3 cellular contexts compared by ENCODE assay signal in genomic region chr6:28171271-28171670, GRCh38.
"Had no signal": no experiment of that assay in that cellular context is flagged by ENCODE, and none has a peak within 500 bp of the region (broad histone marks: within the 10 kb centered on the region; RNA-seq: fewer than 3 reads in every experiment).

No MANE protein-coding gene starts in this region.

- H3K4me2 ChIP-seq: GM23338 had no signal

- DNase-seq: H9, HCEC 1CT had no signal

- H2AFZ ChIP-seq: GM23338 had no signal

- H3K4me3 ChIP-seq: GM23338 had no signal
